8 cellular contexts compared by ENCODE assay signal in the genomic region with DNA sequence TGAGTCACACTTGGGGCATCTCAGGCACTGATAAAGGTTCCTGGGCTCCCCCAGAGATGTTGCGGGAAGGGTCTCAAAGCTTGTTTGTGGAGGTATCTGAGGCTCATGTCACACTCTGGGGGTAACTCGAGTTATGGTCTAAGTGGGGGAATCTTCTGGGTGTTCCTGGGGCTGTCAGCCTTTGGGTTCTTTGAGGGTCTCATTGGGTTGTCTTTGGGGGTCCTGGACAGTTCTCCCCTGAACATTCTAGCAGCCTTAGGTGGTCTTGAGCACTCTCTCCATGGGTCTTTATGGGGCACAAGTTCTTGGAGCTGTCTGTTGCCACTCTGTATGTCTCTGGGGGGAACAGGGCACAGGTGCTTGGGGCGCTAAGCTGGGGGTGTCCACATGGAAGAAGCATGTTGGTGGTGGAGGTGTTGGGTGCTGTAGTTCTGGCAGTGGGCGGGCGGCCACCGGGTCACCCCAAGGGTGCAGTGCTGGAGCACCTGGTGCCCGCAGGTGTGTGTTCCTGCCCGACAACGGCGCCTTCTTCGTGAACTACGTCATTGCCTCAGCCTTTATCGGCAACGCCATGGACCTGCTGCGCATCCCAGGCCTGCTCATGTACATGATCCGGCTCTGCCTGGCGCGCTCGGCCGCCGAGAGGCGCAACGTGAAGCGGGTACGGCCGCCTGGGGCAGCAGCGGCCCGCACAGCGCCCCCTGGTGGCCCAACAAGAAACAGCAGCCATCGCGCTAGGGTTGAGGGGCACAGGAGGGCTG. TPM values are rescaled to one million over a fixed set of nuclear protein-coding genes. Genes with fewer than 3 reads are reported as not detected.
A peak's percentile ranks its signal among the peaks of the same experiment; 100 is the strongest.
DNase-seq lines count a peak whose midpoint lies in the region; TF ChIP-seq lines count a peak whose summit lies in the region.

No MANE protein-coding gene starts in this region.

- H3K27me3 Mint-ChIP-seq in HFFc6 (ENCODE audit: insufficient read depth) (peaks cover 8% of the 10 kb centered on the region), endodermal cell (ENCODE audit: insufficient read depth) (no peaks in the 10 kb centered on the region)

- H3K27ac Mint-ChIP-seq in HFFc6 (no peak overlapping the region), endodermal cell (no peak overlapping the region)

- H3K9ac ChIP-seq in endodermal cell (ENCODE audit: extremely low read depth, low read length, poor library complexity, severe bottlenecking), result no peak overlapping the region

- H3K4me1 Mint-ChIP-seq in HFFc6 (ENCODE audit: low read depth), result no peaks in the 10 kb centered on the region
- peaks cover 10% of the 10 kb centered on the region for H3K4me1 Mint-ChIP-seq in endodermal cell

- no peak overlapping the region for H3K27ac ChIP-seq in endodermal cell (ENCODE audit: low read depth, low read length)

- TF ChIP-seq CTCF in HFFc6 (IDR thresholded peaks at IDR 0.05), result peak; percentile 100
- peak; percentile 99 for TF ChIP-seq CTCF in endodermal cell (conservative IDR thresholded peaks at IDR 0.05)

- no peak overlapping the region for H3K4me3 Mint-ChIP-seq in HFFc6
- no peak overlapping the region for H3K4me3 Mint-ChIP-seq in endodermal cell

- no peak overlapping the region for H3K4me3 ChIP-seq in endodermal cell (ENCODE audit: low read length)

- no peaks in the 10 kb centered on the region for H3K9me3 Mint-ChIP-seq in HFFc6
- H3K9me3 Mint-ChIP-seq in endodermal cell, result no peaks in the 10 kb centered on the region

- peaks cover 16% of the 10 kb centered on the region for H3K36me3 ChIP-seq in endodermal cell (ENCODE audit: control insufficient read depth, insufficient read depth, low read length)

- peak; percentile 80 for DNase-seq in ELR (ENCODE audit: low read depth)
- peak; percentile 18 for DNase-seq in HFFc6
- peak; percentile 8 for DNase-seq in NCI-H526 treated with DMSO at 0.1 percent for 48 hours (lab: John Stamatoyannopoulos, UW)
- DNase-seq in activated CD8-positive, alpha-beta memory T cell treated with anti-CD3 and anti-CD28 coated beads for 24 hours, result peak; percentile 94
- DNase-seq in endodermal cell, result peak; percentile 94
- peak; percentile 22 for DNase-seq in middle frontal gyrus (ENCODE audit: extremely low spot score, low spot score)
- DNase-seq in stimulated activated CD8-positive, alpha-beta memory T cell treated with anti-CD3 and anti-CD28 coated beads, Interleukin-4, amount 100 ng/mL, for 24 hours (ENCODE audit: low read depth), result peak; percentile 70
- DNase-seq in NCI-H1417 treated with DMSO at 0.1 percent for 48 hours (lab: John Stamatoyannopoulos, UW), result no peak

- no peaks in the 10 kb centered on the region for H3K9me3 ChIP-seq in endodermal cell (ENCODE audit: control insufficient read depth, low read length)

- 22 to 35% methylated on average over 22 to 31 of the region's 31 CpGs for WGBS in endodermal cell (ENCODE audit: insufficient coverage in 1 of 2, insufficient read length in 1 of 2), 2 experiments

- H3K27me3 ChIP-seq in endodermal cell (ENCODE audit: control insufficient read depth, insufficient read depth, low read length, poor library complexity, severe bottlenecking), result no peaks in the 10 kb centered on the region

- no peaks in the 10 kb centered on the region for H3K4me1 ChIP-seq in endodermal cell (ENCODE audit: control insufficient read depth, insufficient read depth, low read length)

- H3K36me3 Mint-ChIP-seq in HFFc6 (ENCODE audit: low read depth) (peaks cover 8% of the 10 kb centered on the region), endodermal cell (ENCODE audit: low read depth) (peaks cover 31% of the 10 kb centered on the region)

RNA-seq across cellular contexts. Expression of a gene that starts 7.1 kb away (rescaled TPM):
- total RNA-seq in HFFc6 (2021; fragmentation: NEBNext Ultra II Directional; extraction: Animal tissue kit (Norgen Biotek cat#: 25700)), result not detected
- total RNA-seq in endodermal cell, result 1 to 10 TPM in 1 of 2 donors, under 1 TPM in 1; 0.53 to 1.2 TPM
- polyA plus RNA-seq in endodermal cell (2013, experiment 1 of 2), result 0.18 TPM
- 0.17 TPM for polyA plus RNA-seq in endodermal cell (2013, experiment 2 of 2)

RNA-seq across cellular contexts. Expression of a gene that starts 24.2 kb away (rescaled TPM):
- total RNA-seq in HFFc6 (2021; fragmentation: NEBNext Ultra II Directional; extraction: Animal tissue kit (Norgen Biotek cat#: 25700)), result 10 to 100 TPM; 38.3 to 55.1 (median 44.7) TPM
- total RNA-seq in endodermal cell, result 10 to 100 TPM; 64.6 to 65.2 TPM
- polyA plus RNA-seq in endodermal cell (2013, experiment 1 of 2), result 46.5 TPM
- polyA plus RNA-seq in endodermal cell (2013, experiment 2 of 2), result 41.4 TPM

RNA-seq across cellular contexts. Expression of a gene that starts 24.3 kb away (rescaled TPM):
- 10 to 100 TPM; 50.9 to 64.2 (median 56.0) TPM for total RNA-seq in HFFc6 (2021; fragmentation: NEBNext Ultra II Directional; extraction: Animal tissue kit (Norgen Biotek cat#: 25700))
- 10 to 100 TPM; 66.5 to 69.6 TPM for total RNA-seq in endodermal cell
- 63.6 TPM for polyA plus RNA-seq in endodermal cell (2013, experiment 1 of 2)
- polyA plus RNA-seq in endodermal cell (2013, experiment 2 of 2), result 56.9 TPM
